12 cellular contexts compared by ENCODE assay signal in genomic region chr2:101533611-101534601, GRCh38. TPM values are rescaled to one million over a fixed set of nuclear protein-coding genes. Genes with fewer than 3 reads are reported as not detected.
DNase-seq lines count a peak whose midpoint lies in the region; ATAC-seq, FAIRE-seq and TF ChIP-seq lines count a peak whose summit lies in the region.
"Had no signal": no experiment of that assay in that cellular context is flagged by ENCODE, and none has a peak within 500 bp of the region (broad histone marks: within the 10 kb centered on the region; RNA-seq: fewer than 3 reads in every experiment).

No MANE protein-coding gene starts in this region.

- H3K4me1 ChIP-seq in HepG2 (ENCODE audit: insufficient read depth, low read length) (peaks cover 29% of the 10 kb centered on the region), suprapubic skin (peaks cover 3% of the 10 kb centered on the region), MM.1S (ENCODE audit: low read length) (no peaks in the 10 kb centered on the region)

- peak; percentile 82 for DNase-seq in NOMO-1 treated with dmso at 0.1 percent for 144 hours (lab: John Stamatoyannopoulos, UW; ENCODE audit: unreplicated experiment)
- no peak for DNase-seq in HepG2 (ENCODE audit: low spot score)
- no peak for DNase-seq in suprapubic skin (ENCODE audit: low spot score in 2 of 2)
- DNase-seq in MM.1S, result no peak
- DNase-seq in ecto neural progenitor cell (ENCODE audit: low spot score), result no peak
- DNase-seq: NCI-H526 treated with DMSO at 0.1 percent for 48 hours; stimulated activated CD4-positive, alpha-beta T cell treated with anti-CD3 and anti-CD28 coated beads, Interleukin-4, amount 100 ng/mL, for 24 hours had no signal

- no peak overlapping the region for H3K4me3 Mint-ChIP-seq in dendritic cell treated with granulocyte-macrophage colony-stimulating factor and Interleukin-4, amounts not matched to agents 40 ng/mL and 50 ng/mL, for 4 days

- POLR2A ChIA-PET in HepG2 (lab: Yijun Ruan, JAX), result interaction anchor here (2.1 kb wide), 1 partner anchor 33 kb away, joined by 8 read pairs; no protein-coding TSS in a partner anchor

- H3K27ac ChIP-seq in HepG2 (ENCODE audit: extremely low read length, insufficient read depth, low read length), result no peak overlapping the region
- H3K27ac ChIP-seq in suprapubic skin, result peak overlapping the region; percentile 52
- no peak overlapping the region for H3K27ac ChIP-seq in MM.1S (ENCODE audit: low read length)
- H3K27ac ChIP-seq: VCaP had no signal

- H3K9me3 ChIP-seq in HepG2 (ENCODE audit: low read length), result no peaks in the 10 kb centered on the region
- H3K9me3 ChIP-seq in suprapubic skin, result no peaks in the 10 kb centered on the region
- H3K9me3 ChIP-seq in MM.1S (replicated peaks; ENCODE audit: insufficient read depth, low read length), result no peaks in the 10 kb centered on the region

- peak; percentile 75 for ATAC-seq in HepG2
- ATAC-seq in GM18517 (IDR thresholded peaks at IDR 0.05; ENCODE audit: unreplicated experiment), result no peak
- ATAC-seq in GM21825 (IDR thresholded peaks at IDR 0.05; ENCODE audit: unreplicated experiment), result no peak

- no peak for TF ChIP-seq RAD21 in HepG2 (CRISPR knock-in tag; IDR thresholded peaks at IDR 0.05)

- FAIRE-seq in HepG2 (lab: Jason Lieb, UNC), result no peak
- FAIRE-seq: keratinocyte had no signal

- H3K4me3 ChIP-seq in HepG2 (replicated peaks in 1 of 3; ENCODE audit: insufficient read depth in 1 of 3, low read depth in 2 of 3, low read length in 3 of 3) (peak overlapping the region in 2 of 3 experiments; percentile 29 to 36; a peak in 3 of 6 replicates), suprapubic skin (no peak overlapping the region), MM.1S (ENCODE audit: low read length) (no peak overlapping the region)

- peak overlapping the region; percentile 4; the same call in 1 of the 2 replicates for H3K9ac ChIP-seq in HepG2 (ENCODE audit: insufficient read depth, low read depth, low read length)
- no peak overlapping the region for H3K9ac ChIP-seq in MM.1S (ENCODE audit: low read length)

- peak overlapping the region; percentile 45 for H2AFZ ChIP-seq in HepG2 (ENCODE audit: low read length)
- H2AFZ ChIP-seq in MM.1S (ENCODE audit: low read length), result no peak overlapping the region

- H3K4me2 ChIP-seq in HepG2 (ENCODE audit: low read depth, low read length), result peak overlapping the region; percentile 70
- no peak overlapping the region for H3K4me2 ChIP-seq in MM.1S (ENCODE audit: low read depth, low read length)

- H4K20me1 ChIP-seq in HepG2 (ENCODE audit: insufficient read depth, low read length) (no peaks in the 10 kb centered on the region), MM.1S (ENCODE audit: insufficient read depth, low read length) (no peaks in the 10 kb centered on the region)

- no peaks in the 10 kb centered on the region for H3K9me2 ChIP-seq in MM.1S (replicated peaks; ENCODE audit: insufficient read depth, low read length)

- H3K79me2 ChIP-seq in HepG2 (ENCODE audit: insufficient read depth, low read length) (no peaks in the 10 kb centered on the region), MM.1S (ENCODE audit: low read length) (no peaks in the 10 kb centered on the region)

- BruUV-seq in HepG2 (replicated peaks; lab: Mats Ljungman, UMichigan), result no TSS peak

- no peaks in the 10 kb centered on the region for H3K36me3 ChIP-seq in HepG2 (replicated peaks in 1 of 2; ENCODE audit: control insufficient read depth in 1 of 2, insufficient read depth in 2 of 2, low read length in 2 of 2)
- no peaks in the 10 kb centered on the region for H3K36me3 ChIP-seq in suprapubic skin
- H3K36me3 ChIP-seq in MM.1S (replicated peaks; ENCODE audit: insufficient read depth, low read length), result no peaks in the 10 kb centered on the region

- TF ChIP-seq POLR2A in HepG2 (IDR thresholded peaks at IDR 0.05; ENCODE audit: insufficient read depth in 1 of 2, low read depth in 2 of 2, low read length in 2 of 2), result no peak
- TF ChIP-seq POLR2A in suprapubic skin (IDR thresholded peaks at IDR 0.05), result no peak

- peaks cover 3% of the 10 kb centered on the region for H3K27me3 Mint-ChIP-seq in dendritic cell treated with granulocyte-macrophage colony-stimulating factor and Interleukin-4, amounts not matched to agents 40 ng/mL and 50 ng/mL, for 4 days

- H3K27me3 ChIP-seq in HepG2 (ENCODE audit: control insufficient read depth in 1 of 2, insufficient read depth in 2 of 2, low read length in 2 of 2) (no peaks in the 10 kb centered on the region; a peak in 1 of 5 replicates), suprapubic skin (no peaks in the 10 kb centered on the region), MM.1S (replicated peaks; ENCODE audit: insufficient read depth, low read length) (no peaks in the 10 kb centered on the region)

- 21% methylated on average over 18 of the region's 18 CpGs for WGBS in HepG2 (ENCODE audit: low lambda C conversion rate)
- 63% methylated on average over 18 of the region's 18 CpGs for WGBS in suprapubic skin

- intact Hi-C loops in dendritic cell treated with granulocyte-macrophage colony-stimulating factor and Interleukin-4, amounts not matched to agents 40 ng/mL and 50 ng/mL, for 4 days (cut with micrococcal nuclease), result loop anchor here (2.0 kb wide), 1 partner anchor 37 kb away; no protein-coding TSS in a partner anchor
- intact Hi-C loops in HepG2 (cut with micrococcal nuclease; ENCODE audit: unreplicated experiment), result no loop called here

- H3K4me1 Mint-ChIP-seq in dendritic cell treated with granulocyte-macrophage colony-stimulating factor and Interleukin-4, amounts not matched to agents 40 ng/mL and 50 ng/mL, for 4 days (ENCODE audit: low read depth), result peaks cover 23% of the 10 kb centered on the region

- H3F3A ChIP-seq in MM.1S (ENCODE audit: insufficient read depth, low read length), result no peaks in the 10 kb centered on the region

- peak overlapping the region; percentile 14 for H3K27ac Mint-ChIP-seq in dendritic cell treated with granulocyte-macrophage colony-stimulating factor and Interleukin-4, amounts not matched to agents 40 ng/mL and 50 ng/mL, for 4 days

- in situ Hi-C loops in HepG2 (cut with HindIII; ENCODE audit: extremely low pct_ligation_motif_present, low pct_unique_long_range_greater_than_20kb), result no loop called here

- TF ChIP-seq CTCF in HepG2 (CRISPR knock-in tag; IDR thresholded peaks at IDR 0.05) (no peak), suprapubic skin (IDR thresholded peaks at IDR 0.05) (no peak), MM.1S (IDR thresholded peaks at IDR 0.05; ENCODE audit: low read length) (no peak)

- no peaks in the 10 kb centered on the region for H3K9me3 Mint-ChIP-seq in dendritic cell treated with granulocyte-macrophage colony-stimulating factor and Interleukin-4, amounts not matched to agents 40 ng/mL and 50 ng/mL, for 4 days

- CTCF ChIA-PET in HepG2 (lab: Yijun Ruan, JAX; ENCODE audit: low intra/inter-chr PET ratio, low total read pairs), result no interaction called here

- no peaks in the 10 kb centered on the region for H3K36me3 Mint-ChIP-seq in dendritic cell treated with granulocyte-macrophage colony-stimulating factor and Interleukin-4, amounts not matched to agents 40 ng/mL and 50 ng/mL, for 4 days (ENCODE audit: low read depth)

- no peak for TF ChIP-seq EP300 in HepG2 (IDR thresholded peaks at IDR 0.05; ENCODE audit: low read depth in 2 of 2, low read length in 2 of 2)
- no peak for TF ChIP-seq EP300 in HepG2 (CRISPR knock-in tag; IDR thresholded peaks at IDR 0.05; ENCODE audit: borderline replicate concordance)
- no peak for TF ChIP-seq EP300 in suprapubic skin (IDR thresholded peaks at IDR 0.05)

TF ChIP-seq in HepG2, 621 proteins besides CTCF, POLR2A, EP300 and RAD21 (continues in another document):
- TF ChIP-seq, protein P1, sequence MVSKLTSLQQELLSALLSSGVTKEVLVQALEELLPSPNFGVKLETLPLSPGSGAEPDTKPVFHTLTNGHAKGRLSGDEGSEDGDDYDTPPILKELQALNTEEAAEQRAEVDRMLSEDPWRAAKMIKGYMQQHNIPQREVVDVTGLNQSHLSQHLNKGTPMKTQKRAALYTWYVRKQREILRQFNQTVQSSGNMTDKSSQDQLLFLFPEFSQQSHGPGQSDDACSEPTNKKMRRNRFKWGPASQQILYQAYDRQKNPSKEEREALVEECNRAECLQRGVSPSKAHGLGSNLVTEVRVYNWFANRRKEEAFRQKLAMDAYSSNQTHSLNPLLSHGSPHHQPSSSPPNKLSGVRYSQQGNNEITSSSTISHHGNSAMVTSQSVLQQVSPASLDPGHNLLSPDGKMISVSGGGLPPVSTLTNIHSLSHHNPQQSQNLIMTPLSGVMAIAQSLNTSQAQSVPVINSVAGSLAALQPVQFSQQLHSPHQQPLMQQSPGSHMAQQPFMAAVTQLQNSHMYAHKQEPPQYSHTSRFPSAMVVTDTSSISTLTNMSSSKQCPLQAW (CRISPR knock-in tag; IDR thresholded peaks at IDR 0.05), result 0 out of 2 replicates have a peak, but pooled peaks have one; percentile 25
- peak; percentile 44; the same call in 1 of the 2 replicates for TF ChIP-seq ZNF605 (CRISPR knock-in tag; IDR thresholded peaks at IDR 0.05)

RNA-seq across cellular contexts. Expression of gene RFX8, which starts 59.0 kb away (rescaled TPM):
- total RNA-seq in HepG2 (2016; rRNA removed; fragmentation: Illumina TruSeq; extraction: Trizol), result not detected in 2 replicates
- not detected in 2 replicates for total RNA-seq in HepG2 (2016; cell fraction: cytosol; rRNA removed; fragmentation: Illumina TruSeq; extraction: Trizol; ENCODE audit: low read depth)
- total RNA-seq in HepG2 (2016; cell fraction: insoluble cytoplasmic fraction; rRNA removed; fragmentation: Illumina TruSeq; extraction: Trizol), result not detected in 2 replicates
- not detected in 2 replicates for total RNA-seq in HepG2 (2016; cell fraction: membrane; rRNA removed; fragmentation: Illumina TruSeq; extraction: Trizol)
- total RNA-seq in HepG2 (2016; cell fraction: nucleus; rRNA removed; fragmentation: Illumina TruSeq; extraction: Trizol), result not detected in 2 replicates
- polyA plus RNA-seq in HepG2 (2011; rRNA removed), result not detected in 2 replicates
- polyA plus RNA-seq in HepG2 (2011; cell fraction: cytosol; rRNA removed), result not detected in 2 replicates
- not detected in 2 replicates for polyA plus RNA-seq in HepG2 (2011; cell fraction: nucleus; rRNA removed)
- not detected in 2 replicates for polyA plus RNA-seq in HepG2 (2012)
- polyA plus RNA-seq in HepG2 (2016; cell fraction: cytosol; fragmentation: Illumina TruSeq; extraction: Trizol; ENCODE audit: low read depth), result not detected in 2 replicates
- not detected in 2 replicates for polyA plus RNA-seq in HepG2 (2016; cell fraction: insoluble cytoplasmic fraction; fragmentation: Illumina TruSeq; extraction: Trizol; ENCODE audit: low read depth)
- not detected in 2 replicates for polyA plus RNA-seq in HepG2 (2016; cell fraction: membrane; fragmentation: Illumina TruSeq; extraction: Trizol; ENCODE audit: low read depth)
- polyA plus RNA-seq in HepG2 (2016; cell fraction: nucleus; fragmentation: Illumina TruSeq; extraction: Trizol; ENCODE audit: insufficient read depth, low read depth), result not detected in 2 replicates
- polyA minus RNA-seq in HepG2 (2011; rRNA and poly(A)+ RNA removed; ENCODE audit: low replicate concordance), result not detected in 2 replicates
- polyA minus RNA-seq in HepG2 (2011; cell fraction: cytosol; rRNA and poly(A)+ RNA removed), result not detected in 2 replicates
- polyA minus RNA-seq in HepG2 (2011; cell fraction: nucleus; rRNA and poly(A)+ RNA removed), result not detected in 2 replicates
- under 1 TPM in 1 of 4 donors, not detected in 3; 0.70 TPM for total RNA-seq in suprapubic skin

Comparison
In these comparisons a context has a peak if more than half of its experiments do, and no peak if none do; other contexts are left out.
1. H3K4me3 ChIP-seq: peak in HepG2 (2 of 3); none in suprapubic skin (single experiment) and MM.1S (single experiment).